In the genomic region with DNA sequence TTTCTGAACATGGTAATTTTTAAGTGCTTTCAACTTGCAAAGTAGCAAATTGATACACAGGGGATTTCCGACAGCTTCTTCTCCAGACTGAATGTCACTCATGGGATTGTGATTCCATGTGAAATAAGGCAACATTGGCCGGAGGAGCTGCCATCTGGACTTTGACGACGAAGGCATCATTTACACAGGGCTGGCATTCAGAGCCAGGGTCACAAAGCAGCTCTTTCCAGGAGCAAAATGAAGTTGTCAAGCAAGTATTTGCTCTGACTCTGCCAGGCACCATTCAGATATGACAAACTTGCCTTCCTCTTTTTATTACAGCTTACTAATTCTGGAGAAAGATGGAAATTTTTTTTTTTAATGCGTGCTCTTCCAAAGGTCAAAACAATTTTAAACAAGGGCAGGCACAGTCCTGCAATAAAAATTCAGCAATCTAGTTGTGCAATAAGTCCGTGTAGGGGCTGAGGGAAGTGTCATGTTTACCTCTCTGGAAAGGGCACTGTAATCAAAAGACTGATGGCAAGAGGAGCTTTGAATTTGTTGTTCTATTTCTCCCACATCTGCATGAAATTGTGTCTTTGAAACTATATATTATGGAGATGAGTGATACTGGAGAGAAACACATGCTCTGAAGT, we compare ENCODE assay signal across 20 cellular contexts.
A peak's percentile ranks its signal among the peaks of the same experiment; 100 is the strongest.
DNase-seq lines count a peak whose midpoint lies in the region; ATAC-seq and TF ChIP-seq lines count a peak whose summit lies in the region.
"Had no signal": no experiment of that assay in that cellular context is flagged by ENCODE, and none has a peak within 500 bp of the region (broad histone marks: within the 10 kb centered on the region; RNA-seq: fewer than 3 reads in every experiment).

No MANE protein-coding gene starts in this region.

- H3K4me3 Mint-ChIP-seq in HFFc6, result no peak overlapping the region
- H3K4me3 Mint-ChIP-seq: GM23338, IgD-negative memory B cell had no signal

- no peak overlapping the region for H3K27ac Mint-ChIP-seq in HFFc6
- H3K27ac Mint-ChIP-seq: GM23338, IgD-negative memory B cell had no signal

- DNase-seq in NCI-H1092 treated with DMSO at 0.1 percent for 48 hours (lab: John Stamatoyannopoulos, UW), result peak; percentile 24
- DNase-seq in NCI-H1092 (lab: John Stamatoyannopoulos, UW), result no peak
- peak in 31 of 61 donors; percentile 0 to 69 (median 24) for DNase-seq in caudate nucleus (lab: John Stamatoyannopoulos, UW)
- peak; percentile 54 for DNase-seq in inferior parietal cortex (ENCODE audit: extremely low spot score)
- DNase-seq in substantia nigra (lab: John Stamatoyannopoulos, UW), result peak in 25 of 49 donors; percentile 1 to 58 (median 20)
- no peak for DNase-seq in NCI-H1105 treated with DMSO at 0.1 percent for 48 hours (lab: John Stamatoyannopoulos, UW)
- DNase-seq in HFFc6, result no peak
- DNase-seq: COR-L47, DMS79 treated with DMSO at 0.1 percent for 48 hours, GDM1, NCI-H1436 treated with DMSO at 0.1 percent for 48 hours, NCI-H2081 treated with DMSO at 0.1 percent for 48 hours, NCI-H226, NCI-H69, Right ventricle myocardium superior, SK-N-SH had no signal

- H3K4me1 Mint-ChIP-seq in HFFc6 (ENCODE audit: low read depth), result no peaks in the 10 kb centered on the region
- H3K4me1 Mint-ChIP-seq: GM23338, IgD-negative memory B cell had no signal

- TF ChIP-seq POLR2A in GM18505 (IDR thresholded peaks at IDR 0.05; ENCODE audit: borderline replicate concordance, extremely low read depth, insufficient read depth, insufficient read length), result no peak

- peak overlapping the region; percentile 36 for H3K27ac ChIP-seq in caudate nucleus (ENCODE audit: low read depth, low read length)
- peak overlapping the region; percentile 58 for H3K27ac ChIP-seq in substantia nigra (ENCODE audit: low read depth, low read length, poor library complexity, severe bottlenecking)

- H3K36me3 Mint-ChIP-seq in HFFc6 (ENCODE audit: low read depth), result 0 out of 2 replicates have a peak, but pooled peaks cover 6% of the 10 kb centered on the region
- H3K36me3 Mint-ChIP-seq: IgD-negative memory B cell had no signal

- no peak for TF ChIP-seq CTCF in HFFc6 (IDR thresholded peaks at IDR 0.05)

- H3K27me3 Mint-ChIP-seq in HFFc6 (ENCODE audit: insufficient read depth), result no peaks in the 10 kb centered on the region
- H3K27me3 Mint-ChIP-seq: IgD-negative memory B cell had no signal

- no peak for ATAC-seq in GM18505 (IDR thresholded peaks at IDR 0.05; ENCODE audit: unreplicated experiment)
- ATAC-seq: GM23338, Panc1 had no signal

- H3K9me3 Mint-ChIP-seq in HFFc6, result peaks cover 59% of the 10 kb centered on the region

Comparison
In these comparisons a context has a peak if more than half of its experiments do, and no peak if none do; other contexts are left out.
1. DNase-seq: peak in NCI-H1092 treated with DMSO at 0.1 percent for 48 hours (single experiment), caudate nucleus (31 of 61), inferior parietal cortex (single experiment) and substantia nigra (25 of 49); none in NCI-H1092 (single experiment), NCI-H1105 treated with DMSO at 0.1 percent for 48 hours (single experiment) and HFFc6 (single experiment).